ENCODE assay signal across 33 cellular contexts in the genomic region with DNA sequence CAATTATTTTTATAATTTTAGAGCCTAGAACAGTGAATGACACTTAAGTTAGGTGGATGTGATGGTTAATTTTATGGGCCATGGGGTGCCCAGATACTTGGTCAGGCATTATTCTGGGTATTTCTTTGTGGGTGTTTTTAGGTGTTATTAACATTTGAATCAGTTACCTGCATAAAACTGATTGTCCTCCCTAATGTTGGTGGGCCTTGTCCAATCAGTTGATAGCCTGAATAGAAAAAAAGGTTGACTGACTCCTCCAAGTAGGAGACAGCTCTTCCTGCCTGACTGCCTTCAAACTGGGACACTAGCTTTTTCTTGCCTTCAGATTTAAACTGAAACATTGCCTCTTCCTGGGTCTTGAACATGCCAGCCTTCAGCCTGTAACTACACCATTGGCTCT.
"Had no signal": no experiment of that assay in that cellular context is flagged by ENCODE, and none has a peak within 500 bp of the region (broad histone marks: within the 10 kb centered on the region; RNA-seq: fewer than 3 reads in every experiment).

No MANE protein-coding gene starts in this region.

- H3K36me3 ChIP-seq: adrenal gland, ascending aorta, brain microvascular endothelial cell, breast epithelium, cardiac muscle cell had no signal

- H3K27me3 ChIP-seq: adrenal gland, ascending aorta, body of pancreas, brain microvascular endothelial cell, breast epithelium, cardiac muscle cell had no signal

- FAIRE-seq: astrocyte, bronchial epithelial cell had no signal

- H3K27ac ChIP-seq: adrenal gland, ascending aorta, body of pancreas, brain microvascular endothelial cell, breast epithelium, cardiac muscle cell had no signal

- H3K4me3 ChIP-seq: adrenal gland, ascending aorta, body of pancreas, breast epithelium, cardiac muscle cell had no signal

- H3K9me3 ChIP-seq: adrenal gland, ascending aorta, body of pancreas, breast epithelium had no signal

- ATAC-seq: activated naive CD4-positive, alpha-beta T cell treated with anti-CD3 and anti-CD28 coated beads, Interleukin-2, amount 50 U/mL, for 72 hours; activated naive CD8-positive, alpha-beta T cell treated with anti-CD3 and anti-CD28 coated beads, Interleukin-2, amount 50 U/mL, for 24 hours; activated T-cell treated with anti-CD3 and anti-CD28 coated beads, Interleukin-2, amount 50 U/mL, for 4 hours; activated T-cell treated with anti-CD3 and anti-CD28 coated beads, Interleukin-2, amount 50 U/mL, for 72 hours; activated T-helper 17 cell treated with anti-CD3 and anti-CD28 coated beads, Interleukin-2, amount 50 U/mL, for 72 hours; body of pancreas had no signal

- H3K4me1 ChIP-seq: adrenal gland, body of pancreas, breast epithelium had no signal

- DNase-seq: activated effector memory CD4-positive, alpha-beta T cell treated with anti-CD3 and anti-CD28 coated beads, Interleukin-2, amount 50 U/mL, for 16 hours; activated effector memory CD4-positive, alpha-beta T cell treated with Interleukin-2 at 50 U/mL for 16 hours; activated gamma-delta T cell; activated gamma-delta T cell treated with Interleukin-2 at 50 U/mL for 16 hours; activated naive CD4-positive, alpha-beta T cell; activated naive CD4-positive, alpha-beta T cell treated with anti-CD3 and anti-CD28 coated beads for 36 hours; activated naive CD4-positive, alpha-beta T cell treated with anti-CD3 and anti-CD28 coated beads, Interleukin-2, amount 10 ng/mL, durations not matched to agents 7 days and 5 days; activated naive CD4-positive, alpha-beta T cell treated with anti-CD3 and anti-CD28 coated beads, Interleukin-2, amount 50 U/mL, for 16 hours; activated naive CD4-positive, alpha-beta T cell treated with Interleukin-2 at 50 U/mL for 16 hours; activated naive CD8-positive, alpha-beta T cell treated with anti-CD3 and anti-CD28 coated beads for 36 hours; activated naive CD8-positive, alpha-beta T cell treated with anti-CD3 and anti-CD28 coated beads, Interleukin-2, amount 10 ng/mL, durations not matched to agents 7 days and 5 days; activated naive CD8-positive, alpha-beta T cell treated with anti-CD3 and anti-CD28 coated beads, Interleukin-2, amount 50 U/mL, for 24 hours; activated T-cell treated with anti-CD3 and anti-CD28 coated beads, Interleukin-2, amount 50 U/mL, for 24 hours; activated T-cell treated with anti-CD3 and anti-CD28 coated beads, Interleukin-2, amount 50 U/mL, for 4 hours; activated T-cell treated with anti-CD3 and anti-CD28 coated beads, Interleukin-2, amount 50 U/mL, for 48 hours; activated T-cell treated with anti-CD3 and anti-CD28 coated beads, Interleukin-2, amount 50 U/mL, for 72 hours; adrenal gland; amniotic stem cell; amygdala; anterior cingulate cortex; aorta; body of pancreas; brain microvascular endothelial cell; caudate nucleus; central memory CD4-positive, alpha-beta T cell; cerebellar nuclear complex had no signal
